ENCODE assay signal across 8 cellular contexts in genomic region chr1:210294991-210295773, GRCh38. TPM values are rescaled to one million over a fixed set of nuclear protein-coding genes. Genes with fewer than 3 reads are reported as not detected.
DNase-seq lines count a peak whose midpoint lies in the region; ATAC-seq, FAIRE-seq and TF ChIP-seq lines count a peak whose summit lies in the region.

No MANE protein-coding gene starts in this region.

- H3K4me3 Mint-ChIP-seq in MCF 10A (ENCODE audit: unreplicated experiment): no peak overlapping the region
- no peak overlapping the region for H3K4me3 Mint-ChIP-seq in activated CD8-positive, alpha-beta T cell treated with anti-CD3 and anti-CD28 coated beads, Interleukin-2, amount 10 ng/mL, durations not matched to agents 7 days and 5 days

- no peak for FAIRE-seq in kidney (lab: Jason Lieb, UNC)
- FAIRE-seq in HTR-8/SVneo (lab: Jason Lieb, UNC): no peak

- DNase-seq in breast epithelium (ENCODE audit: low spot score in 2 of 2) (peak in 1 of 2 donors; percentile 25), MCF 10A (ENCODE audit: unreplicated experiment) (no peak), body of pancreas (peak in 3 of 4 donors; percentile 27 to 31 (median 29)), kidney (peak; percentile 78), upper lobe of right lung (no peak), HTR-8/SVneo (ENCODE audit: insufficient read length, low spot score) (no peak)
- no peak for DNase-seq in activated CD8-positive, alpha-beta T cell treated with anti-CD3 and anti-CD28 coated beads, Interleukin-2, amount 10 ng/mL, durations not matched to agents 7 days and 5 days

- ATAC-seq in body of pancreas (no peak), upper lobe of right lung (peak; percentile 4), HG03439 (IDR thresholded peaks at IDR 0.05; ENCODE audit: unreplicated experiment) (no peak)
- ATAC-seq in activated CD8-positive, alpha-beta T cell treated with anti-CD3 and anti-CD28 coated beads, Interleukin-2, amount 10 ng/mL, durations not matched to agents 7 days and 5 days: no peak

- H3K36me3 Mint-ChIP-seq in MCF 10A (ENCODE audit: insufficient read depth, unreplicated experiment): no peaks in the 10 kb centered on the region
- no peaks in the 10 kb centered on the region for H3K36me3 Mint-ChIP-seq in activated CD8-positive, alpha-beta T cell treated with anti-CD3 and anti-CD28 coated beads, Interleukin-2, amount 10 ng/mL, durations not matched to agents 7 days and 5 days (ENCODE audit: low read depth)

- H3K27ac Mint-ChIP-seq in MCF 10A (ENCODE audit: low read depth, unreplicated experiment): no peak overlapping the region
- no peak overlapping the region for H3K27ac Mint-ChIP-seq in activated CD8-positive, alpha-beta T cell treated with anti-CD3 and anti-CD28 coated beads, Interleukin-2, amount 10 ng/mL, durations not matched to agents 7 days and 5 days

- peaks cover 17% of the 10 kb centered on the region for H3K4me1 Mint-ChIP-seq in MCF 10A (ENCODE audit: insufficient read depth, unreplicated experiment)
- no peaks in the 10 kb centered on the region for H3K4me1 Mint-ChIP-seq in activated CD8-positive, alpha-beta T cell treated with anti-CD3 and anti-CD28 coated beads, Interleukin-2, amount 10 ng/mL, durations not matched to agents 7 days and 5 days (ENCODE audit: low read depth)

- intact Hi-C loops in breast epithelium (cut with DNase I; ENCODE audit: low total_unique reads): no loop called here
- intact Hi-C loops in MCF 10A (cut with micrococcal nuclease): no loop called here
- intact Hi-C loops in body of pancreas (cut with DNase I): no loop called here
- intact Hi-C loops in kidney (cut with DNase I): no loop called here
- intact Hi-C loops in upper lobe of right lung (cut with DNase I): no loop called here

- H3K4me3 ChIP-seq in breast epithelium (no peak overlapping the region), body of pancreas (no peak overlapping the region), kidney (ENCODE audit: low read length in 2 of 2) (no peak overlapping the region), upper lobe of right lung (no peak overlapping the region)

- H3K9me3 ChIP-seq in breast epithelium (no peaks in the 10 kb centered on the region), body of pancreas (no peaks in the 10 kb centered on the region), kidney (ENCODE audit: control insufficient read depth in 1 of 2, low read length in 2 of 2) (no peaks in the 10 kb centered on the region), upper lobe of right lung (no peaks in the 10 kb centered on the region)

- H3K9ac ChIP-seq in kidney (ENCODE audit: low read length in 2 of 2): no peak overlapping the region

- no peak for TF ChIP-seq CTCF in breast epithelium (IDR thresholded peaks at IDR 0.05)
- no peak for TF ChIP-seq CTCF in MCF 10A (IDR thresholded peaks at IDR 0.05; ENCODE audit: unreplicated experiment)
- no peak for TF ChIP-seq CTCF in body of pancreas (IDR thresholded peaks at IDR 0.05)
- no peak for TF ChIP-seq CTCF in kidney (IDR thresholded peaks at IDR 0.05; ENCODE audit: borderline replicate concordance, extremely low read depth, insufficient read depth)
- TF ChIP-seq CTCF in upper lobe of right lung (IDR thresholded peaks at IDR 0.05): no peak

- 66 to 73% methylated on average over 10 of the region's 10 CpGs for WGBS in body of pancreas, 2 donors

- CTCF ChIA-PET in MCF 10A (lab: Yijun Ruan, JAX): interaction anchor here (0.6 to 2.2 kb wide), 13 partner anchors 14 to 833 kb away, joined by 3 to 7 read pairs (median 3); no protein-coding TSS in a partner anchor
- CTCF ChIA-PET in activated CD8-positive, alpha-beta T cell treated with anti-CD3 and anti-CD28 coated beads, Interleukin-2, amount 10 ng/mL, durations not matched to agents 7 days and 5 days (lab: Charles Lee): no interaction called here

- no peaks in the 10 kb centered on the region for H3K36me3 ChIP-seq in breast epithelium
- no peaks in the 10 kb centered on the region for H3K36me3 ChIP-seq in body of pancreas (replicated peaks in 1 of 2; ENCODE audit: insufficient read depth in 1 of 2, low read depth in 2 of 2)
- no peaks in the 10 kb centered on the region for H3K36me3 ChIP-seq in kidney (ENCODE audit: control insufficient read depth in 1 of 2, insufficient read depth in 2 of 2, low read length in 2 of 2)
- no peaks in the 10 kb centered on the region for H3K36me3 ChIP-seq in upper lobe of right lung

- H3K27me3 ChIP-seq in breast epithelium (no peaks in the 10 kb centered on the region), body of pancreas (no peaks in the 10 kb centered on the region), upper lobe of right lung (no peaks in the 10 kb centered on the region)

- H3K27me3 Mint-ChIP-seq in MCF 10A (ENCODE audit: insufficient read depth, unreplicated experiment): peaks cover 29% of the 10 kb centered on the region
- H3K27me3 Mint-ChIP-seq in activated CD8-positive, alpha-beta T cell treated with anti-CD3 and anti-CD28 coated beads, Interleukin-2, amount 10 ng/mL, durations not matched to agents 7 days and 5 days (ENCODE audit: low read depth): peaks cover 33% of the 10 kb centered on the region

- POLR2A ChIA-PET in MCF 10A (lab: Yijun Ruan, JAX): interaction anchor here (1.0 kb wide), 1 partner anchor 166 kb away, joined by 3 read pairs; no protein-coding TSS in a partner anchor
- POLR2A ChIA-PET in activated CD8-positive, alpha-beta T cell treated with anti-CD3 and anti-CD28 coated beads, Interleukin-2, amount 10 ng/mL, durations not matched to agents 7 days and 5 days (lab: Charles Lee): no interaction called here

- TF ChIP-seq POLR2A in breast epithelium (IDR thresholded peaks at IDR 0.05) (no peak), body of pancreas (IDR thresholded peaks at IDR 0.05) (no peak)

- no peaks in the 10 kb centered on the region for H3K9me3 Mint-ChIP-seq in MCF 10A (ENCODE audit: unreplicated experiment)
- H3K9me3 Mint-ChIP-seq in activated CD8-positive, alpha-beta T cell treated with anti-CD3 and anti-CD28 coated beads, Interleukin-2, amount 10 ng/mL, durations not matched to agents 7 days and 5 days (ENCODE audit: insufficient read depth): no peaks in the 10 kb centered on the region

- BruUV-seq in MCF 10A (replicated peaks; lab: Mats Ljungman, UMichigan): no TSS peak

- peaks cover 11 to 12% of the 10 kb centered on the region in 2 donors for H3K4me1 ChIP-seq in breast epithelium
- H3K4me1 ChIP-seq in body of pancreas: peaks cover 19% of the 10 kb centered on the region
- peaks cover 0 to 12% of the 10 kb centered on the region in 2 donors for H3K4me1 ChIP-seq in kidney (ENCODE audit: control insufficient read depth in 1 of 2, insufficient read depth in 1 of 2, low read depth in 1 of 2, low read length in 2 of 2)
- peaks cover 27% of the 10 kb centered on the region for H3K4me1 ChIP-seq in upper lobe of right lung

- H3K27ac ChIP-seq in breast epithelium (peak overlapping the region; percentile 18 to 85), body of pancreas (no peak overlapping the region), kidney (ENCODE audit: low read depth in 2 of 2, low read length in 2 of 2) (peak overlapping the region in 1 of 2 donors; percentile 14), upper lobe of right lung (no peak overlapping the region)

RNA-seq across cellular contexts. Expression of gene HHAT, which starts 33.5 kb away (rescaled TPM):
- total RNA-seq in breast epithelium: 10 to 100 TPM in 2 of 3 donors, 1 to 10 TPM in 1; 3.8 to 31.6 (median 15.1) TPM
- 4.6 and 4.9 TPM in 2 replicates for total RNA-seq in MCF 10A (2022)
- 10 to 100 TPM in 1 of 2 donors, 1 to 10 TPM in 1; 4.4 to 19.4 TPM for total RNA-seq in body of pancreas
- total RNA-seq in kidney: 9.7 TPM
- 5.5 TPM for polyA plus RNA-seq in kidney (ENCODE audit: insufficient read depth, low read depth, low replicate concordance)
- total RNA-seq in upper lobe of right lung: 4.3 TPM
- under 1 TPM; 0.71 to 0.94 TPM for total RNA-seq in activated CD8-positive, alpha-beta T cell treated with anti-CD3 and anti-CD28 coated beads, Interleukin-2, amount 10 ng/mL, durations not matched to agents 7 days and 5 days

Comparison
In these comparisons a context has a peak if more than half of its experiments do, and no peak if none do; other contexts are left out.
1. DNase-seq: peak in body of pancreas (3 of 4) and kidney (single experiment); none in MCF 10A (single experiment), upper lobe of right lung (single experiment), HTR-8/SVneo (single experiment) and activated CD8-positive, alpha-beta T cell treated with anti-CD3 and anti-CD28 coated beads, Interleukin-2, amount 10 ng/mL, durations not matched to agents 7 days and 5 days (single experiment).
2. H3K27ac ChIP-seq: peak in breast epithelium (2 of 2); none in body of pancreas (0 of 4) and upper lobe of right lung (single experiment).